In genomic region chr9:135848341-135849047, GRCh38 we compare ENCODE assay signal across 1 cellular context.
TF ChIP-seq lines count a peak whose summit lies in the region.

No MANE protein-coding gene starts in this region.

TF ChIP-seq in IMR-90, 13 proteins besides CTCF, POLR2A, EP300 and RAD21 (continued from another document):
- TF ChIP-seq ELK1 (IDR thresholded peaks at IDR 0.05; ENCODE audit: borderline replicate concordance, low read depth, low read length) (no peak), USF2 (IDR thresholded peaks at IDR 0.05; ENCODE audit: low read depth, low read length) (no peak), NFE2L2 (IDR thresholded peaks at IDR 0.05; ENCODE audit: low read depth, low read length) (no peak), MXI1 (IDR thresholded peaks at IDR 0.05; ENCODE audit: borderline replicate concordance, low read depth, low read length) (no peak), CHD1 (IDR thresholded peaks at IDR 0.05; ENCODE audit: low read depth, low read length) (no peak), MAZ (IDR thresholded peaks at IDR 0.05; ENCODE audit: borderline replicate concordance, low read depth, low read length) (no peak), RCOR1 (IDR thresholded peaks at IDR 0.05; ENCODE audit: insufficient replicate concordance, low read length) (no peak)
